Comparison of ENCODE assay signal across 8 cellular contexts in the genomic region with DNA sequence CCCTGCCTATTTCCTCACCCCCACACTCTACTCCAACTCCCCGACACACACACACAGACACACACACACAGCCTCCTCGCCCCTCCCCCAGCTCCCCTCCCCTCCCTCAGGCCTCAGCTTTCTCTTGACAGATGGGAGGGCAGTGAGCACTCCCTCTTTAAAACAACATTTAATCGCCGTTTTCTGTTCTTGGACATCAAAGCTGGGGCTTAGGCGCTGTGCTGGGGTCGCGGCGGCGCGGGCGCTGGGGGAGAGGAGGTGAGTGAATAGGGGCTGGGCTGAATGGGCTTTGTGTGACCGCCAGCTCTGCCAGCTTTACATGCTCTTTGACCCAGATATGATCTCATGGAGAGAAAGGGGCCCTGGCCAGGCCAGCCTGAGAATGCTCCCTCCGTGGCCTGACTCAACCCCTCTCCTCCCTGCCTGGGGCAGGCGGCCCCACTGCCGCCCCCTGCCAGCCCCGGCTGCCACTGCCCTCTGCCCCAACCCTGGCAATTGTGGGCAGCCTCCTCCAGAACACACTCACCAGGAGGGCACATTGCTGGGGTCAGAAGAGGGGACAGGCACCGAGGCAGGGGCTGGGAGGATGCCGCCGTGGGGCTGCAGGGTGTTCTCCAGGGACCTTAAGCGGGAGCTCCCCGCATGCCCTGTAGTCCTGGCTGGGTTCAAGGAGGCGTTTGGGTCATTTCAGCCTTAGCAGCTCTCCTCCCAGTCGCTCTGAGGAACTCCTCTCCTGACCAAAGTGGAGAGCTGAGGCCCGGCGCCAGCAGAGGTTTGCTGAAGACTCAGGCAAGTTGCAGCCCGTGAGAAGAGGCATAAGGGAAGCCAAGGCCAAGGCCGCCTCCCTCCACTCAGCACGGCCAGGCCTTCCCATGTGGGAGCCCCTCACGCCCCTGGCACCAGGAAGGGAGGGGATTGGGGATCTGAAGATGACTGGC. TPM values are rescaled to one million over a fixed set of nuclear protein-coding genes. Genes with fewer than 3 reads are reported as not detected.
DNase-seq lines count a peak whose midpoint lies in the region; ATAC-seq and TF ChIP-seq lines count a peak whose summit lies in the region.

No MANE protein-coding gene starts in this region.

- no peaks in the 10 kb centered on the region for H3K9me3 Mint-ChIP-seq in activated CD8-positive, alpha-beta memory T cell treated with anti-CD3 and anti-CD28 coated beads, Interleukin-2, amount 10 ng/mL, durations not matched to agents 7 days and 5 days (ENCODE audit: low read depth)
- no peaks in the 10 kb centered on the region for H3K9me3 Mint-ChIP-seq in activated CD4-positive, alpha-beta T cell treated with anti-CD3 and anti-CD28 coated beads, Interleukin-2, amount 10 ng/mL, durations not matched to agents 7 days and 5 days

- H3K27ac Mint-ChIP-seq in activated CD8-positive, alpha-beta memory T cell treated with anti-CD3 and anti-CD28 coated beads, Interleukin-2, amount 10 ng/mL, durations not matched to agents 7 days and 5 days = no peak overlapping the region
- H3K27ac Mint-ChIP-seq in activated CD4-positive, alpha-beta T cell treated with anti-CD3 and anti-CD28 coated beads, Interleukin-2, amount 10 ng/mL, durations not matched to agents 7 days and 5 days = no peak overlapping the region

- ATAC-seq in activated CD8-positive, alpha-beta memory T cell treated with anti-CD3 and anti-CD28 coated beads, Interleukin-2, amount 10 ng/mL, durations not matched to agents 7 days and 5 days = no peak

- H3K4me1 Mint-ChIP-seq in activated CD8-positive, alpha-beta memory T cell treated with anti-CD3 and anti-CD28 coated beads, Interleukin-2, amount 10 ng/mL, durations not matched to agents 7 days and 5 days = no peaks in the 10 kb centered on the region
- H3K4me1 Mint-ChIP-seq in activated CD4-positive, alpha-beta T cell treated with anti-CD3 and anti-CD28 coated beads, Interleukin-2, amount 10 ng/mL, durations not matched to agents 7 days and 5 days = peaks cover 12% of the 10 kb centered on the region

- in situ Hi-C loops in astrocyte of the spinal cord (cut with HindIII; ENCODE audit: low sequenced_read_pairs) = no loop called here

- no peaks in the 10 kb centered on the region for H3K27me3 Mint-ChIP-seq in activated CD8-positive, alpha-beta memory T cell treated with anti-CD3 and anti-CD28 coated beads, Interleukin-2, amount 10 ng/mL, durations not matched to agents 7 days and 5 days
- no peaks in the 10 kb centered on the region for H3K27me3 Mint-ChIP-seq in activated CD4-positive, alpha-beta T cell treated with anti-CD3 and anti-CD28 coated beads, Interleukin-2, amount 10 ng/mL, durations not matched to agents 7 days and 5 days

- peak; percentile 8 for DNase-seq in ELR (ENCODE audit: low read depth)
- peak; percentile 25 for DNase-seq in astrocyte of the spinal cord (ENCODE audit: low read depth, low spot score)
- peak; percentile 48 for DNase-seq in iPS-NIHi7 (ENCODE audit: extremely low spot score)
- DNase-seq in renal cortical epithelial cell (ENCODE audit: low read depth) = peak; percentile 38
- DNase-seq in T-helper 2 cell = no peak
- DNase-seq in SW 1271 (lab: John Stamatoyannopoulos, UW) = no peak
- DNase-seq in activated CD8-positive, alpha-beta memory T cell treated with anti-CD3 and anti-CD28 coated beads, Interleukin-2, amount 10 ng/mL, durations not matched to agents 7 days and 5 days = no peak
- no peak for DNase-seq in activated CD4-positive, alpha-beta T cell treated with anti-CD3 and anti-CD28 coated beads, Interleukin-2, amount 10 ng/mL, durations not matched to agents 7 days and 5 days

- peak; percentile 56 for TF ChIP-seq CTCF in astrocyte of the spinal cord (IDR thresholded peaks at IDR 0.05; ENCODE audit: low read depth, low read length)

- H3K36me3 Mint-ChIP-seq in activated CD8-positive, alpha-beta memory T cell treated with anti-CD3 and anti-CD28 coated beads, Interleukin-2, amount 10 ng/mL, durations not matched to agents 7 days and 5 days = no peaks in the 10 kb centered on the region
- H3K36me3 Mint-ChIP-seq in activated CD4-positive, alpha-beta T cell treated with anti-CD3 and anti-CD28 coated beads, Interleukin-2, amount 10 ng/mL, durations not matched to agents 7 days and 5 days (ENCODE audit: low read depth) = no peaks in the 10 kb centered on the region

- POLR2A ChIA-PET in activated CD4-positive, alpha-beta T cell treated with anti-CD3 and anti-CD28 coated beads, Interleukin-2, amount 10 ng/mL, durations not matched to agents 7 days and 5 days (lab: Charles Lee) = no interaction called here

- no peak overlapping the region for H3K4me3 Mint-ChIP-seq in activated CD8-positive, alpha-beta memory T cell treated with anti-CD3 and anti-CD28 coated beads, Interleukin-2, amount 10 ng/mL, durations not matched to agents 7 days and 5 days
- H3K4me3 Mint-ChIP-seq in activated CD4-positive, alpha-beta T cell treated with anti-CD3 and anti-CD28 coated beads, Interleukin-2, amount 10 ng/mL, durations not matched to agents 7 days and 5 days = no peak overlapping the region

- H3K4me3 ChIP-seq in astrocyte of the spinal cord (ENCODE audit: low read depth, low read length) = no peak overlapping the region

- CTCF ChIA-PET in activated CD8-positive, alpha-beta memory T cell treated with anti-CD3 and anti-CD28 coated beads, Interleukin-2, amount 10 ng/mL, durations not matched to agents 7 days and 5 days (lab: Charles Lee) = interaction anchor here (4.6 to 6.9 kb wide), 4 partner anchors 56 to 361 kb away, joined by 26 to 133 read pairs (median 62); no protein-coding TSS in a partner anchor
- CTCF ChIA-PET in activated CD4-positive, alpha-beta T cell treated with anti-CD3 and anti-CD28 coated beads, Interleukin-2, amount 10 ng/mL, durations not matched to agents 7 days and 5 days (lab: Charles Lee) = interaction anchor here (1.1 to 1.5 kb wide), 2 partner anchors 11 to 221 kb away, joined by 3 to 5 read pairs; no protein-coding TSS in a partner anchor

RNA-seq across cellular contexts. Expression of a gene that starts 38.3 kb away (rescaled TPM):
- 1,571 and 2,593 TPM in 2 replicates for total RNA-seq in renal cortical epithelial cell
- not detected for total RNA-seq in activated CD8-positive, alpha-beta memory T cell treated with anti-CD3 and anti-CD28 coated beads, Interleukin-2, amount 10 ng/mL, durations not matched to agents 7 days and 5 days
- not detected for total RNA-seq in activated CD4-positive, alpha-beta T cell treated with anti-CD3 and anti-CD28 coated beads, Interleukin-2, amount 10 ng/mL, durations not matched to agents 7 days and 5 days

Comparison
In these comparisons a context has a peak if more than half of its experiments do, and no peak if none do; other contexts are left out.
1. DNase-seq: peak in ELR (single experiment), astrocyte of the spinal cord (single experiment), iPS-NIHi7 (single experiment) and renal cortical epithelial cell (single experiment); none in T-helper 2 cell (0 of 5), SW 1271 (0 of 2), activated CD8-positive, alpha-beta memory T cell treated with anti-CD3 and anti-CD28 coated beads, Interleukin-2, amount 10 ng/mL, durations not matched to agents 7 days and 5 days (single experiment) and activated CD4-positive, alpha-beta T cell treated with anti-CD3 and anti-CD28 coated beads, Interleukin-2, amount 10 ng/mL, durations not matched to agents 7 days and 5 days (single experiment).
2. RNA of a gene that starts 38.3 kb away (total RNA-seq): 1,571 to 2,593 TPM in renal cortical epithelial cell; not detected in activated CD8-positive, alpha-beta memory T cell treated with anti-CD3 and anti-CD28 coated beads, Interleukin-2, amount 10 ng/mL, durations not matched to agents 7 days and 5 days and not detected in activated CD4-positive, alpha-beta T cell treated with anti-CD3 and anti-CD28 coated beads, Interleukin-2, amount 10 ng/mL, durations not matched to agents 7 days and 5 days; every median in the first group is over 1,000 times any median in the second.